1 cellular context compared by ENCODE assay signal in the genomic region with DNA sequence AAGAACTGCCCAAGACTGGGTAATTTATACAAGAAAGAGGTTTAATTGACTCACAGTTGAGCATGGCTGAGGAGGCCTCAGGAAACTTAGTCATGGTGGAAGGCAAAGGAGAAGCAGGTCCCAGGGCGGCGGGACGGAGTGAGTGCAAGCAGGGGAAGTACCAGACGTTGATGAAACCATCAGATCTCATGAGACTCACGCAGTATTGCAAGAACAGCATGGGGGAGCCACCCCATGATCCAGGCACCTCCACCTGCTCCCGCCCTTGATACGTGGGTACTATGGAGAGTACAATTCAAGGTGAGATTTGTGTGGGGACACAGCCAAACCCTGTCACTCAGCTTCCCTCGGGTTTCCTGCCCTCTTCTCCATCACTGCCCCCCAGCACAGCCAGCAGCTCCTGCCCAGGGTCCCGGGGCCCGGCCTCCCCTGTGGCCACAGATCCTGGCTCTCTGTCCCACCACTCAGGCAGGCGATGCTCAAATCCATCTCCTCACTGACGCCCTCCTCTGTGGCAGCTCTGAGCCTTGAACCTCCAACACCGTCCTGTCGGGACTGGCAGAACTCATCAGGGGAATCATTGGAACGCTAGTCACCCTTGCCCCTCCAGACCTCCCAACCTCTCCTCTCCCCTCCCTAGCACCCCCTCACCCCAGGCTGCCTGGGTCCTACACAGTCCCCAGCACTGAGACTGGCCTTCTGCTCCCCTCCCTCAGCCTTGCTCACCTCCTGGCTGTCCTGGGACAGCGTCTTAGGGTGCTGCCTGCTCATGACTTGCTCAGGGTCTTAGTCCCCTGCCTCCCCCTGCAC.
TF ChIP-seq lines count a peak whose summit lies in the region.

No MANE protein-coding gene starts in this region.

TF ChIP-seq in H1, 55 proteins besides CTCF, POLR2A, EP300 and RAD21 (continued from another document):
- TF ChIP-seq CTBP2 (IDR thresholded peaks at IDR 0.05; ENCODE audit: borderline replicate concordance, insufficient read depth, insufficient read length, low read length) (no peak), JUND (IDR thresholded peaks at IDR 0.05; ENCODE audit: low read length) (no peak), HDAC2 (IDR thresholded peaks at IDR 0.05; ENCODE audit: borderline replicate concordance in 1 of 2, low read depth in 2 of 2, low read length in 2 of 2) (no peak), RNF2 (IDR thresholded peaks at IDR 0.05; ENCODE audit: borderline replicate concordance, low read depth, low read length, missing control alignments, poor library complexity, severe bottlenecking) (no peak), CREB1 (IDR thresholded peaks at IDR 0.05) (no peak), KDM4A (IDR thresholded peaks at IDR 0.05; ENCODE audit: low read depth, low read length, severe bottlenecking) (no peak), GABPA (IDR thresholded peaks at IDR 0.05; ENCODE audit: borderline replicate concordance, insufficient read depth, low read length) (no peak), SRF (IDR thresholded peaks at IDR 0.05; ENCODE audit: low read depth, low read length) (no peak), PHF8 (conservative IDR thresholded peaks at IDR 0.05; ENCODE audit: low read depth, low read length) (no peak), KDM5A (IDR thresholded peaks at IDR 0.05; ENCODE audit: low read length) (no peak), KDM1A (IDR thresholded peaks at IDR 0.05; ENCODE audit: borderline replicate concordance, low read length) (no peak), RFX5 (IDR thresholded peaks at IDR 0.05; ENCODE audit: borderline replicate concordance, low read depth, low read length) (no peak), JUN (IDR thresholded peaks at IDR 0.05; ENCODE audit: low read depth, low read length) (no peak)
- TF ChIP-seq, protein P1, sequence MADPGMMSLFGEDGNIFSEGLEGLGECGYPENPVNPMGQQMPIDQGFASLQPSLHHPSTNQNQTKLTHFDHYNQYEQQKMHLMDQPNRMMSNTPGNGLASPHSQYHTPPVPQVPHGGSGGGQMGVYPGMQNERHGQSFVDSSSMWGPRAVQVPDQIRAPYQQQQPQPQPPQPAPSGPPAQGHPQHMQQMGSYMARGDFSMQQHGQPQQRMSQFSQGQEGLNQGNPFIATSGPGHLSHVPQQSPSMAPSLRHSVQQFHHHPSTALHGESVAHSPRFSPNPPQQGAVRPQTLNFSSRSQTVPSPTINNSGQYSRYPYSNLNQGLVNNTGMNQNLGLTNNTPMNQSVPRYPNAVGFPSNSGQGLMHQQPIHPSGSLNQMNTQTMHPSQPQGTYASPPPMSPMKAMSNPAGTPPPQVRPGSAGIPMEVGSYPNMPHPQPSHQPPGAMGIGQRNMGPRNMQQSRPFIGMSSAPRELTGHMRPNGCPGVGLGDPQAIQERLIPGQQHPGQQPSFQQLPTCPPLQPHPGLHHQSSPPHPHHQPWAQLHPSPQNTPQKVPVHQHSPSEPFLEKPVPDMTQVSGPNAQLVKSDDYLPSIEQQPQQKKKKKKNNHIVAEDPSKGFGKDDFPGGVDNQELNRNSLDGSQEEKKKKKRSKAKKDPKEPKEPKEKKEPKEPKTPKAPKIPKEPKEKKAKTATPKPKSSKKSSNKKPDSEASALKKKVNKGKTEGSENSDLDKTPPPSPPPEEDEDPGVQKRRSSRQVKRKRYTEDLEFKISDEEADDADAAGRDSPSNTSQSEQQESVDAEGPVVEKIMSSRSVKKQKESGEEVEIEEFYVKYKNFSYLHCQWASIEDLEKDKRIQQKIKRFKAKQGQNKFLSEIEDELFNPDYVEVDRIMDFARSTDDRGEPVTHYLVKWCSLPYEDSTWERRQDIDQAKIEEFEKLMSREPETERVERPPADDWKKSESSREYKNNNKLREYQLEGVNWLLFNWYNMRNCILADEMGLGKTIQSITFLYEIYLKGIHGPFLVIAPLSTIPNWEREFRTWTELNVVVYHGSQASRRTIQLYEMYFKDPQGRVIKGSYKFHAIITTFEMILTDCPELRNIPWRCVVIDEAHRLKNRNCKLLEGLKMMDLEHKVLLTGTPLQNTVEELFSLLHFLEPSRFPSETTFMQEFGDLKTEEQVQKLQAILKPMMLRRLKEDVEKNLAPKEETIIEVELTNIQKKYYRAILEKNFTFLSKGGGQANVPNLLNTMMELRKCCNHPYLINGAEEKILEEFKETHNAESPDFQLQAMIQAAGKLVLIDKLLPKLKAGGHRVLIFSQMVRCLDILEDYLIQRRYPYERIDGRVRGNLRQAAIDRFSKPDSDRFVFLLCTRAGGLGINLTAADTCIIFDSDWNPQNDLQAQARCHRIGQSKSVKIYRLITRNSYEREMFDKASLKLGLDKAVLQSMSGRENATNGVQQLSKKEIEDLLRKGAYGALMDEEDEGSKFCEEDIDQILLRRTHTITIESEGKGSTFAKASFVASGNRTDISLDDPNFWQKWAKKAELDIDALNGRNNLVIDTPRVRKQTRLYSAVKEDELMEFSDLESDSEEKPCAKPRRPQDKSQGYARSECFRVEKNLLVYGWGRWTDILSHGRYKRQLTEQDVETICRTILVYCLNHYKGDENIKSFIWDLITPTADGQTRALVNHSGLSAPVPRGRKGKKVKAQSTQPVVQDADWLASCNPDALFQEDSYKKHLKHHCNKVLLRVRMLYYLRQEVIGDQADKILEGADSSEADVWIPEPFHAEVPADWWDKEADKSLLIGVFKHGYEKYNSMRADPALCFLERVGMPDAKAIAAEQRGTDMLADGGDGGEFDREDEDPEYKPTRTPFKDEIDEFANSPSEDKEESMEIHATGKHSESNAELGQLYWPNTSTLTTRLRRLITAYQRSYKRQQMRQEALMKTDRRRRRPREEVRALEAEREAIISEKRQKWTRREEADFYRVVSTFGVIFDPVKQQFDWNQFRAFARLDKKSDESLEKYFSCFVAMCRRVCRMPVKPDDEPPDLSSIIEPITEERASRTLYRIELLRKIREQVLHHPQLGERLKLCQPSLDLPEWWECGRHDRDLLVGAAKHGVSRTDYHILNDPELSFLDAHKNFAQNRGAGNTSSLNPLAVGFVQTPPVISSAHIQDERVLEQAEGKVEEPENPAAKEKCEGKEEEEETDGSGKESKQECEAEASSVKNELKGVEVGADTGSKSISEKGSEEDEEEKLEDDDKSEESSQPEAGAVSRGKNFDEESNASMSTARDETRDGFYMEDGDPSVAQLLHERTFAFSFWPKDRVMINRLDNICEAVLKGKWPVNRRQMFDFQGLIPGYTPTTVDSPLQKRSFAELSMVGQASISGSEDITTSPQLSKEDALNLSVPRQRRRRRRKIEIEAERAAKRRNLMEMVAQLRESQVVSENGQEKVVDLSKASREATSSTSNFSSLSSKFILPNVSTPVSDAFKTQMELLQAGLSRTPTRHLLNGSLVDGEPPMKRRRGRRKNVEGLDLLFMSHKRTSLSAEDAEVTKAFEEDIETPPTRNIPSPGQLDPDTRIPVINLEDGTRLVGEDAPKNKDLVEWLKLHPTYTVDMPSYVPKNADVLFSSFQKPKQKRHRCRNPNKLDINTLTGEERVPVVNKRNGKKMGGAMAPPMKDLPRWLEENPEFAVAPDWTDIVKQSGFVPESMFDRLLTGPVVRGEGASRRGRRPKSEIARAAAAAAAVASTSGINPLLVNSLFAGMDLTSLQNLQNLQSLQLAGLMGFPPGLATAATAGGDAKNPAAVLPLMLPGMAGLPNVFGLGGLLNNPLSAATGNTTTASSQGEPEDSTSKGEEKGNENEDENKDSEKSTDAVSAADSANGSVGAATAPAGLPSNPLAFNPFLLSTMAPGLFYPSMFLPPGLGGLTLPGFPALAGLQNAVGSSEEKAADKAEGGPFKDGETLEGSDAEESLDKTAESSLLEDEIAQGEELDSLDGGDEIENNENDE (IDR thresholded peaks at IDR 0.05; ENCODE audit: insufficient replicate concordance, low read length), result no peak
